Comparison of ENCODE assay signal across 32 cellular contexts in genomic region chr2:24597181-24597870, GRCh38.
"Had no signal": no experiment of that assay in that cellular context is flagged by ENCODE, and none has a peak within 500 bp of the region (broad histone marks: within the 10 kb centered on the region; RNA-seq: fewer than 3 reads in every experiment).

No MANE protein-coding gene starts in this region.

- H3K27ac Mint-ChIP-seq: activated B cell treated with CpG ODN at 0.5 μM for 24 hours; activated CD8-positive, alpha-beta T cell treated with anti-CD3 and anti-CD28 coated beads for 36 hours; activated T-helper 2 cell treated with anti-CD3 and anti-CD28 coated beads, Interferon-gamma antibody, Interleukin-2, Interleukin-4, amounts not matched to agents 10 μg/mL and 5 μg/mL and 100 μg/mL, durations not matched to agents 14 hours and 24 hours and 36 hours; nephron progenitor cell; stimulated activated effector memory CD8-positive, alpha-beta T cell treated with anti-CD3 and anti-CD28 coated beads, Interleukin-12 subunit alpha, Interleukin-12 subunit beta, amount 100 ng/mL, for 72 hours; stimulated activated naive CD8-positive, alpha-beta T cell treated with anti-CD3 and anti-CD28 coated beads, Interleukin-15, Interleukin-2, amounts not matched to agents 100 ng/mL and 50 ng/mL, for 24 hours; T-helper 2 cell treated with Interferon-gamma antibody and Interleukin-4, amounts not matched to agents 5 μg/mL and 100 μg/mL, for 36 hours; type B pancreatic cell had no signal

- H3K4me3 ChIP-seq: body of pancreas, cardiac muscle cell, colonic mucosa, dorsolateral prefrontal cortex, gastroesophageal sphincter, left lung, lung, ovary, skin epidermis, thoracic aorta, uterus had no signal

- H3K4me1 Mint-ChIP-seq: activated B cell treated with CpG ODN at 0.5 μM for 24 hours; stimulated activated effector memory CD8-positive, alpha-beta T cell treated with anti-CD3 and anti-CD28 coated beads, Interleukin-12 subunit alpha, Interleukin-12 subunit beta, amount 100 ng/mL, for 72 hours had no signal

- DNase-seq: activated B cell treated with CpG ODN at 0.5 μM for 24 hours; activated CD4-positive, alpha-beta T cell treated with anti-CD3 and anti-CD28 coated beads, Interleukin-2, amount 50 U/mL, for 1 hour; activated CD8-positive, alpha-beta T cell treated with anti-CD3 and anti-CD28 coated beads for 36 hours; activated T-cell treated with anti-CD3 and anti-CD28 coated beads, Interleukin-2, amount 50 U/mL, for 4 hours; aorta; body of pancreas; cerebellar nuclear complex; colonic mucosa; dorsolateral prefrontal cortex; effector memory CD4-positive, alpha-beta T cell; hippocampal formation; kidney glomerular epithelial cell; left lung; mesendoderm; nephron progenitor cell; ovary; retina; stimulated activated CD4-positive, alpha-beta T cell treated with anti-CD3 and anti-CD28 coated beads, Interleukin-4, amount 100 ng/mL, for 24 hours; uterus had no signal

- H3K36me3 Mint-ChIP-seq: stimulated activated effector memory CD8-positive, alpha-beta T cell treated with anti-CD3 and anti-CD28 coated beads, Interleukin-12 subunit alpha, Interleukin-12 subunit beta, amount 100 ng/mL, for 72 hours had no signal

- H3K27me3 ChIP-seq: body of pancreas, cardiac muscle cell, colonic mucosa, dorsolateral prefrontal cortex, gastroesophageal sphincter, left lung, ovary, uterus had no signal

- H3K27me3 Mint-ChIP-seq: activated B cell treated with CpG ODN at 0.5 μM for 24 hours; activated CD8-positive, alpha-beta T cell treated with anti-CD3 and anti-CD28 coated beads for 36 hours; activated naive CD4-positive, alpha-beta T cell treated with anti-CD3 and anti-CD28 coated beads, Interleukin-2, amount 50 U/mL, for 24 hours; progenitor cell of endocrine pancreas; stimulated activated naive CD8-positive, alpha-beta T cell treated with anti-CD3 and anti-CD28 coated beads, Interleukin-15, Interleukin-2, amounts not matched to agents 100 ng/mL and 50 ng/mL, for 24 hours; type B pancreatic cell had no signal

- H3K4me1 ChIP-seq: body of pancreas, colonic mucosa, left lung, uterus had no signal

- H3K27ac ChIP-seq: body of pancreas, cardiac muscle cell, colonic mucosa, dorsolateral prefrontal cortex, gastroesophageal sphincter, left lung, ovary, skin epidermis, thoracic aorta, uterus had no signal

- H3K4me3 Mint-ChIP-seq: activated B cell treated with CpG ODN at 0.5 μM for 24 hours; activated CD8-positive, alpha-beta T cell treated with anti-CD3 and anti-CD28 coated beads for 36 hours; activated naive CD4-positive, alpha-beta T cell treated with anti-CD3 and anti-CD28 coated beads, Interleukin-2, amount 50 U/mL, for 24 hours; activated T-cell treated with anti-CD3 and anti-CD28 coated beads, Interleukin-2, amount 50 U/mL, for 4 hours; nephron progenitor cell; stimulated activated effector memory CD8-positive, alpha-beta T cell treated with anti-CD3 and anti-CD28 coated beads, Interleukin-12 subunit alpha, Interleukin-12 subunit beta, amount 100 ng/mL, for 72 hours; stimulated activated naive CD8-positive, alpha-beta T cell treated with anti-CD3 and anti-CD28 coated beads, Interleukin-15, Interleukin-2, amounts not matched to agents 100 ng/mL and 50 ng/mL, for 24 hours; T-helper 2 cell treated with Interferon-gamma antibody and Interleukin-4, amounts not matched to agents 5 μg/mL and 100 μg/mL, for 36 hours; type B pancreatic cell had no signal

- ATAC-seq: activated CD8-positive, alpha-beta T cell treated with anti-CD3 and anti-CD28 coated beads for 36 hours; activated T-cell treated with anti-CD3 and anti-CD28 coated beads, Interleukin-2, amount 50 U/mL, for 4 hours; body of pancreas; gastroesophageal sphincter; left lung; sciatic nerve; stimulated activated effector memory CD8-positive, alpha-beta T cell treated with anti-CD3 and anti-CD28 coated beads, Interleukin-12 subunit alpha, Interleukin-12 subunit beta, amount 100 ng/mL, for 72 hours had no signal

- H3K36me3 ChIP-seq: cardiac muscle cell, colonic mucosa, gastroesophageal sphincter, left lung, ovary, thoracic aorta, uterus had no signal

- H3K9me3 ChIP-seq: body of pancreas, colonic mucosa, gastroesophageal sphincter, left lung, ovary, thoracic aorta, uterus had no signal

- H3K9me3 Mint-ChIP-seq: activated B cell treated with CpG ODN at 0.5 μM for 24 hours; activated CD8-positive, alpha-beta T cell treated with anti-CD3 and anti-CD28 coated beads for 36 hours; activated naive CD4-positive, alpha-beta T cell treated with anti-CD3 and anti-CD28 coated beads, Interleukin-2, amount 50 U/mL, for 24 hours; activated T-cell treated with anti-CD3 and anti-CD28 coated beads, Interleukin-2, amount 50 U/mL, for 4 hours; activated T-helper 2 cell treated with anti-CD3 and anti-CD28 coated beads, Interferon-gamma antibody, Interleukin-2, Interleukin-4, amounts not matched to agents 10 μg/mL and 5 μg/mL and 100 μg/mL, durations not matched to agents 14 hours and 24 hours and 36 hours; stimulated activated effector memory CD8-positive, alpha-beta T cell treated with anti-CD3 and anti-CD28 coated beads, Interleukin-12 subunit alpha, Interleukin-12 subunit beta, amount 100 ng/mL, for 72 hours; stimulated activated naive CD8-positive, alpha-beta T cell treated with anti-CD3 and anti-CD28 coated beads, Interleukin-15, Interleukin-2, amounts not matched to agents 100 ng/mL and 50 ng/mL, for 24 hours; T-helper 2 cell treated with Interferon-gamma antibody and Interleukin-4, amounts not matched to agents 5 μg/mL and 100 μg/mL, for 36 hours; type B pancreatic cell had no signal
